ENCODE assay signal across 7 cellular contexts in the genomic region with DNA sequence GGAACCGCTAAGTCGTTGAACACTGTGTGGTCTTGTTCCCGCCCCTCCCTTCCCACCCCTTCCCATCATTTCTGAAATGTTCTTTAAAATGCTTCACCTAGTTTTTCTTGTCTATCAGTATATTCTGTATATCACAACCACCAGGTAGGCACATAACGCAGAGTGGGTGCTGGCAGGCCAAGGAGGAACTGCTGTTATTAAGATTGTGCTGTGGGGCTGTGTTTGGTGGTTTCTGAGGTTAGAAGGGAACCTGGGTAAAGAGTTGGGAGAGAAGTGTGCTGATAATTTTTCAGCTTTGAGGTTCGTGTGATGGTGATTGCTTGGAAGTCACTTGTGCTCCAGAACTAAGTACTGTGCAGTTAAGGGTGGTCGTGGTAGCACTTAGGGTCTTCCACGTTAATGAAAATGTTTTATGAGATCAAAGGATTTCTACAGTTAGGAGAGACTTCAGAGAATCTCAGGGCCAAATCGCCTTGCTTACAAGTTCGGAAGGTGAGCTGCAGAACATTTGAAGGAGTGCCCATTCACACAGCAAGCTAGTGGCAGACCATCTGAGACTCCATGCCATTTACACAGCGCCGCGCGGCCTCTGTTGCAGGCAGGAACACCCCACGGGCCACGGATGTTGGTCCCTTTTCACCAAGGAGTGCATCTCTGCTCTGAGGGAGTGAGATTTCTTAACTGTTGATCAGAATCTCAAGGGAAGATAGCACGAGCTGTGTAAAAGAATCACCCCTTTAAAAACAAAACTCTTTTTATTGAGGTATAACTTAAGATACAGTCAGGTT. TPM values are rescaled to one million over a fixed set of nuclear protein-coding genes. Genes with fewer than 3 reads are reported as not detected.
A peak's percentile ranks its signal among the peaks of the same experiment; 100 is the strongest.
DNase-seq lines count a peak whose midpoint lies in the region; ATAC-seq and TF ChIP-seq lines count a peak whose summit lies in the region.

No MANE protein-coding gene starts in this region.

- H3K9me3 ChIP-seq in IMR-90 (ENCODE audit: control insufficient read depth, insufficient read depth, low read length): no peaks in the 10 kb centered on the region
- no peaks in the 10 kb centered on the region for H3K9me3 ChIP-seq in gastroesophageal sphincter

- TF ChIP-seq POLR2A in IMR-90 (IDR thresholded peaks at IDR 0.05; ENCODE audit: low read depth, low read length): no peak
- no peak for TF ChIP-seq POLR2A in gastroesophageal sphincter (IDR thresholded peaks at IDR 0.05)

- no peak for TF ChIP-seq CTCF in IMR-90 (conservative IDR thresholded peaks at IDR 0.05; ENCODE audit: low read depth, low read length)
- no peak for TF ChIP-seq CTCF in WI38 (IDR thresholded peaks at IDR 0.05; ENCODE audit: low read depth, low read length)
- no peak for TF ChIP-seq CTCF in gastroesophageal sphincter (IDR thresholded peaks at IDR 0.05)

- peak overlapping the region; percentile 59; the same call in 1 of the 2 replicates for H3K4ac ChIP-seq in IMR-90 (ENCODE audit: low read depth, low read length)

- no peak overlapping the region for H2BK15ac ChIP-seq in IMR-90 (ENCODE audit: low read depth, low read length)

- in situ Hi-C loops in IMR-90 (cut with MboI; ENCODE audit: low sequenced_read_pairs): loop anchor here (25.0 kb wide), 2 partner anchors 178 to 503 kb away; partner anchors contain the start of gene RNF32

- peaks cover 16% of the 10 kb centered on the region for H3K36me3 ChIP-seq in IMR-90 (ENCODE audit: control insufficient read depth, insufficient read depth, low read length)
- H3K36me3 ChIP-seq in gastroesophageal sphincter: peaks cover 0 to 17% of the 10 kb centered on the region in 2 donors

- H2BK5ac ChIP-seq in IMR-90 (ENCODE audit: low read depth, low read length, poor library complexity, severe bottlenecking): no peak overlapping the region

- H3K56ac ChIP-seq in IMR-90 (ENCODE audit: extremely low read depth, insufficient read depth, low read length): no peak overlapping the region

- H2AFZ ChIP-seq in IMR-90 (replicated peaks; ENCODE audit: low read length, poor library complexity): no peak overlapping the region

- H3K4me2 ChIP-seq in IMR-90 (ENCODE audit: low read depth, low read length): peak overlapping the region; percentile 91

- H3K9me3 Mint-ChIP-seq in stimulated activated effector memory CD8-positive, alpha-beta T cell treated with anti-CD3 and anti-CD28 coated beads, Interleukin-12 subunit alpha, Interleukin-12 subunit beta, amount 100 ng/mL, for 72 hours: no peaks in the 10 kb centered on the region

- H3K4me1 ChIP-seq in IMR-90 (ENCODE audit: control insufficient read depth, insufficient read depth, low read length) (peaks cover 11% of the 10 kb centered on the region), gastroesophageal sphincter (peaks cover 10 to 57% (median 17%) of the 10 kb centered on the region in 3 donors)

- 60% methylated on average over 2 of the region's 16 CpGs; no CpG with 5 or more reads in 1 of the 2 experiments for WGBS in IMR-90 (ENCODE audit: extremely low coverage in 2 of 2, insufficient read length in 1 of 2), 2 experiments
- 44 to 61% methylated on average over 5 to 16 of the region's 16 CpGs for WGBS in gastroesophageal sphincter (ENCODE audit: low coverage in 1 of 2), 2 donors

- 0 out of 2 replicates have a peak overlapping the region, but pooled peaks have one; percentile 24 for H3K14ac ChIP-seq in IMR-90 (replicated peaks; ENCODE audit: low read depth, low read length)

- no peak overlapping the region for H4K91ac ChIP-seq in IMR-90 (ENCODE audit: insufficient read depth, low read depth, low read length)

- H2BK120ac ChIP-seq in IMR-90 (ENCODE audit: low read depth, low read length): no peak overlapping the region

- no peaks in the 10 kb centered on the region for H3K27me3 ChIP-seq in IMR-90 (ENCODE audit: control insufficient read depth, insufficient read depth, low read length)
- no peaks in the 10 kb centered on the region for H3K27me3 ChIP-seq in gastroesophageal sphincter

- CTCF ChIA-PET in IMR-90 (lab: Yijun Ruan, JAX): no interaction called here

- peak overlapping the region; percentile 26; the same call in 1 of the 2 replicates for H2AK5ac ChIP-seq in IMR-90 (ENCODE audit: low read depth, low read length)

- H3K4me3 ChIP-seq in IMR-90 (ENCODE audit: insufficient read depth, low read depth, low read length) (peak overlapping the region; percentile 59), WI38 (ENCODE audit: low read depth, low read length) (peak overlapping the region; percentile 84), gastroesophageal sphincter (peak overlapping the region; percentile 78 to 85)

- no peak overlapping the region; the same call in 1 of the 2 replicates for H4K5ac ChIP-seq in IMR-90 (ENCODE audit: low read depth, low read length)

- peak overlapping the region; percentile 88 for H3K9ac ChIP-seq in IMR-90 (ENCODE audit: low read depth, low read length)

- dilution Hi-C loops in IMR-90 (cut with HindIII; ENCODE audit: low sequenced_read_pairs, unreplicated experiment): no loop called here

- peaks cover 56% of the 10 kb centered on the region for H3K4me1 Mint-ChIP-seq in stimulated activated effector memory CD8-positive, alpha-beta T cell treated with anti-CD3 and anti-CD28 coated beads, Interleukin-12 subunit alpha, Interleukin-12 subunit beta, amount 100 ng/mL, for 72 hours

- no peak for TF ChIP-seq EP300 in gastroesophageal sphincter (IDR thresholded peaks at IDR 0.05)

- peaks cover 60% of the 10 kb centered on the region for H4K20me1 ChIP-seq in IMR-90 (ENCODE audit: insufficient read depth, low read length)

- ATAC-seq in IMR-90 (ENCODE audit: low read depth): no peak
- no peak for ATAC-seq in gastroesophageal sphincter
- ATAC-seq in stimulated activated effector memory CD8-positive, alpha-beta T cell treated with anti-CD3 and anti-CD28 coated beads, Interleukin-12 subunit alpha, Interleukin-12 subunit beta, amount 100 ng/mL, for 72 hours: no peak
- no peak for ATAC-seq in GM19324 (IDR thresholded peaks at IDR 0.05; ENCODE audit: low FRiP score, unreplicated experiment)

- peak overlapping the region; percentile 61 for H3K23ac ChIP-seq in IMR-90 (ENCODE audit: low read depth, low read length)

- H3K4me3 Mint-ChIP-seq in stimulated activated effector memory CD8-positive, alpha-beta T cell treated with anti-CD3 and anti-CD28 coated beads, Interleukin-12 subunit alpha, Interleukin-12 subunit beta, amount 100 ng/mL, for 72 hours: peak overlapping the region; percentile 72

- H3K79me1 ChIP-seq in IMR-90 (ENCODE audit: low read depth in 1 of 2, low read length in 2 of 2): peaks cover 0 to 39% of the 10 kb centered on the region in 2 experiments; a peak in 3 of 4 replicates

- no peak overlapping the region for H3K18ac ChIP-seq in IMR-90 (ENCODE audit: low read depth, low read length)

- H3K36me3 Mint-ChIP-seq in stimulated activated effector memory CD8-positive, alpha-beta T cell treated with anti-CD3 and anti-CD28 coated beads, Interleukin-12 subunit alpha, Interleukin-12 subunit beta, amount 100 ng/mL, for 72 hours: peaks cover 56% of the 10 kb centered on the region

- H3K9me1 ChIP-seq in IMR-90 (ENCODE audit: insufficient read depth, low read length): peaks cover 25% of the 10 kb centered on the region

- peak overlapping the region; percentile 95 for H2AK9ac ChIP-seq in IMR-90 (replicated peaks; ENCODE audit: low read depth, low read length, poor library complexity)

- H3K27ac ChIP-seq in IMR-90 (ENCODE audit: insufficient read depth, low read length): peak overlapping the region; percentile 15; the same call in 1 of the 2 replicates
- H3K27ac ChIP-seq in gastroesophageal sphincter: peak overlapping the region in 3 of 4 donors; percentile 91 to 98 (median 94)

- BruUV-seq in IMR-90 (replicated peaks; lab: Mats Ljungman, UMichigan): TSS peak; percentile 33

- intact Hi-C loops in IMR-90 (cut with micrococcal nuclease): no loop called here

- DNase-seq in IMR-90 (no peak), NCI-H1092 (lab: John Stamatoyannopoulos, UW) (no peak), NCI-H2196 treated with DMSO at 0.1 percent for 48 hours (lab: John Stamatoyannopoulos, UW; ENCODE audit: unreplicated experiment) (no peak)
- DNase-seq in stimulated activated effector memory CD8-positive, alpha-beta T cell treated with anti-CD3 and anti-CD28 coated beads, Interleukin-12 subunit alpha, Interleukin-12 subunit beta, amount 100 ng/mL, for 72 hours (ENCODE audit: low spot score in 2 of 2): no peak

- no peak overlapping the region for H4K8ac ChIP-seq in IMR-90 (ENCODE audit: low read depth in 2 of 2, low read length in 2 of 2)

- no peak overlapping the region for H2BK20ac ChIP-seq in IMR-90 (ENCODE audit: low read depth, low read length)

- no peak for TF ChIP-seq RAD21 in IMR-90 (IDR thresholded peaks at IDR 0.05; ENCODE audit: low read length)

- H3K27ac Mint-ChIP-seq in stimulated activated effector memory CD8-positive, alpha-beta T cell treated with anti-CD3 and anti-CD28 coated beads, Interleukin-12 subunit alpha, Interleukin-12 subunit beta, amount 100 ng/mL, for 72 hours: peak overlapping the region; percentile 76

- POLR2A ChIA-PET in IMR-90 (lab: Charles Lee; ENCODE audit: unreplicated experiment): no interaction called here

TF ChIP-seq in IMR-90, 13 proteins besides CTCF, POLR2A, EP300 and RAD21:
- TF ChIP-seq BHLHE40 (IDR thresholded peaks at IDR 0.05; ENCODE audit: low read depth, low read length): no peak
- TF ChIP-seq CHD1 (IDR thresholded peaks at IDR 0.05; ENCODE audit: low read depth, low read length): no peak
- no peak for TF ChIP-seq CEBPB (IDR thresholded peaks at IDR 0.05; ENCODE audit: low read depth, low read length)
- no peak for TF ChIP-seq SMC3 (IDR thresholded peaks at IDR 0.05; ENCODE audit: low read depth, low read length)

RNA-seq across cellular contexts. Expression of gene UBE3C, which starts 1.6 kb away (rescaled TPM):
- 60.6 and 88.6 TPM in 2 replicates for total RNA-seq in IMR-90 (2012; rRNA removed)
- polyA plus RNA-seq in IMR-90 (2012; rRNA removed): 35.8 and 43.0 TPM in 2 replicates
- 19.8 and 19.9 TPM in 2 replicates for polyA plus RNA-seq in IMR-90 (2012; cell fraction: cytosol; rRNA removed)
- 19.7 and 50.4 TPM in 2 replicates for polyA plus RNA-seq in IMR-90 (2012; cell fraction: nucleus; rRNA removed; ENCODE audit: low replicate concordance)
- 100 to 1,000 TPM in 2 of 4 donors, 10 to 100 TPM in 2; 70.9 to 107 (median 100) TPM for total RNA-seq in gastroesophageal sphincter
